ENCODE assay signal across 3 cellular contexts in genomic region chr1:16787711-16788110, GRCh38. TPM values are rescaled to one million over a fixed set of nuclear protein-coding genes. Genes with fewer than 3 reads are reported as not detected.
"Had no signal": no experiment of that assay in that cellular context is flagged by ENCODE, and none has a peak within 500 bp of the region (broad histone marks: within the 10 kb centered on the region; RNA-seq: fewer than 3 reads in every experiment).

No MANE protein-coding gene starts in this region.

RNA-seq across cellular contexts. Expression of gene RNU1-4, which starts 47.4 kb away (rescaled TPM):
- total RNA-seq: GM23248, GM23338, H4 had no signal
- polyA plus RNA-seq: GM23248, GM23338 had no signal
